Comparison of ENCODE assay signal across 1 cellular context in the genomic region with DNA sequence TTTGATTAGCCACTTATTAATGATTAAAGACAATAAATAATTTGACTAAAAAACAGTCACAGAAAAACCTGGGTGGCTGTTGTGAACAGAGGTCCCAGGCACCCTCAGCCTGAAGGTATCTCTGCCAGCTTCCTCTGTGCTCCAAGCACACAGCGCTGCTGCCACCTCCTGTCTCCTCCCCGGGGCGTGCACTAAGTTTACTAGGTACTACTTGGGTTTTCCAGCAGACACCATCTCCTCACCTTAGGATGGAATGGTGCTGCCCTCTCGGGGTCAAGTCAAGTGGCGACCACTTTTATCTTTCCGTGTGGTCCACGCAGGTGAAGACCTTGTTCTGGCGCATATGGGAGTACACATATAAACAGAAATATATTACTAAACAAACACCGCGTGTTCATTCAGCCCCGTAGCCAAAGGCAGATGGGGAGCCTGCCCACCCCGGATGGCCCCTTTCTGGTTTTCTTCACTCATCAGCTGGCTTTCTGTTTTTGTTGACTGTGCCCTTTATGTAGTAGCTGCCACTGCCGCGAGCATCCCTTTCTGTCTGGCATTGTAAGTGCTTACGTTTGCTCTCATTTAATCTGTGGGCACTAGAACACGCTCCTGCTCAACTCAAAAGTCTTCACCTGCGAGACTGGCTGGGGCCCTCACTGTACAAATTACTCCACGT.
TF ChIP-seq lines count a peak whose summit lies in the region.

No MANE protein-coding gene starts in this region.

TF ChIP-seq in HCT116, 20 proteins besides CTCF, POLR2A, EP300 and RAD21 (continued from another document):
- TF ChIP-seq, protein P1, sequence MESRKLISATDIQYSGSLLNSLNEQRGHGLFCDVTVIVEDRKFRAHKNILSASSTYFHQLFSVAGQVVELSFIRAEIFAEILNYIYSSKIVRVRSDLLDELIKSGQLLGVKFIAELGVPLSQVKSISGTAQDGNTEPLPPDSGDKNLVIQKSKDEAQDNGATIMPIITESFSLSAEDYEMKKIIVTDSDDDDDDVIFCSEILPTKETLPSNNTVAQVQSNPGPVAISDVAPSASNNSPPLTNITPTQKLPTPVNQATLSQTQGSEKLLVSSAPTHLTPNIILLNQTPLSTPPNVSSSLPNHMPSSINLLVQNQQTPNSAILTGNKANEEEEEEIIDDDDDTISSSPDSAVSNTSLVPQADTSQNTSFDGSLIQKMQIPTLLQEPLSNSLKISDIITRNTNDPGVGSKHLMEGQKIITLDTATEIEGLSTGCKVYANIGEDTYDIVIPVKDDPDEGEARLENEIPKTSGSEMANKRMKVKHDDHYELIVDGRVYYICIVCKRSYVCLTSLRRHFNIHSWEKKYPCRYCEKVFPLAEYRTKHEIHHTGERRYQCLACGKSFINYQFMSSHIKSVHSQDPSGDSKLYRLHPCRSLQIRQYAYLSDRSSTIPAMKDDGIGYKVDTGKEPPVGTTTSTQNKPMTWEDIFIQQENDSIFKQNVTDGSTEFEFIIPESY (IDR thresholded peaks at IDR 0.05; ENCODE audit: extremely low read depth, insufficient replicate concordance, low read length), result no peak
- TF ChIP-seq YY1 (IDR thresholded peaks at IDR 0.05; ENCODE audit: extremely low read depth, insufficient replicate concordance, low read depth, low read length), result no peak
- no peak for TF ChIP-seq EZH2 (IDR thresholded peaks at IDR 0.05)
- no peak for TF ChIP-seq ZFX (IDR thresholded peaks at IDR 0.05)
- TF ChIP-seq EGR1 (IDR thresholded peaks at IDR 0.05; ENCODE audit: low read depth), result no peak
- no peak for TF ChIP-seq SRF (IDR thresholded peaks at IDR 0.05; ENCODE audit: low read depth)
- TF ChIP-seq EZH2phosphoT487 (IDR thresholded peaks at IDR 0.05; ENCODE audit: borderline replicate concordance), result no peak
- TF ChIP-seq ZNF274 (IDR thresholded peaks at IDR 0.05; ENCODE audit: low read depth, low read length), result no peak
